6 cellular contexts compared by ENCODE assay signal in the genomic region with DNA sequence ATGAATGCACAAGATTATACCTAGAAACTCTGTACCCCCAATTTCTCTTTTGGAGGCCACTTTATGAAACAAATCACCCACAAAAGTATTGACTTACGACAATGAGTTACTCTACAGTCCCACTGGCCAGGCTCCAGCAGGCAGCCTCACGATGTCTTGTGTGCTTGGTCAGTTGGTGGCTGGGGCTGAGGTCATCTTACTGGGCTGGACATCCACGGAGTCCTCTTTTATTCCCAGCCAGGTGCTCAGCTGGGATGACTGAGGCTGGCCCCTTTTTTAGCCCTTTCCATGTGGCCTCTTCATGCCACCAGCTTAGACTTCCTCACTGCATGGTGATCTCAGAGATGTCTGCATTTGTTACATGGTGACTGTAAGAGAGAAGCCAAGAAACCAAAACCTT.
"Had no signal": no experiment of that assay in that cellular context is flagged by ENCODE, and none has a peak within 500 bp of the region (broad histone marks: within the 10 kb centered on the region; RNA-seq: fewer than 3 reads in every experiment).

No MANE protein-coding gene starts in this region.

- ATAC-seq: K562 had no signal

- DNase-seq: GOT3, H7, HCEC 1CT, IMR-90, KG1 had no signal

- H3K4me3 ChIP-seq: K562 had no signal
